In the genomic region with DNA sequence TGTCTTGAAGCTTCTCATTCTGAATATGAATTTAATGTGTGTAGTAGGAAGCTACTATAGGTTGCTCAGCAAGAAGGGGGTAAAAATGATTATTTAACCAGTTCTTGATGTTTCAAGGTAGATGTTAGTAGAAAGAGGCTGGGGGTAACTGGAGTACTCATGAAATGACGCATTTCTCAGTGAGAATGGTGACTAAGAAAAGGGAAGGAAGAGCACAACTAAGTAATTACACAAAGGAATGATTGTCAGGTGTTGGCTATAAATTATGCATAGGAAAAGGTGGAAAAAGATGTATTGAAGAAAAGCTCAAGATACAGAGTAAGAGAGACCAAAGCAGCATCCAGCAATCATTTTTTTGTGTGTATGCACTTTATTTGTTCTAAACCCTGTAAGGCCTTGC, we compare ENCODE assay signal across 13 cellular contexts. TPM values are rescaled to one million over a fixed set of nuclear protein-coding genes. Genes with fewer than 3 reads are reported as not detected.
DNase-seq lines count a peak whose midpoint lies in the region; ATAC-seq and TF ChIP-seq lines count a peak whose summit lies in the region.
"Had no signal": no experiment of that assay in that cellular context is flagged by ENCODE, and none has a peak within 500 bp of the region (broad histone marks: within the 10 kb centered on the region; RNA-seq: fewer than 3 reads in every experiment).

No MANE protein-coding gene starts in this region.

- H4K20me1 ChIP-seq in Loucy (ENCODE audit: insufficient read depth, low read length, poor library complexity, severe bottlenecking) = peaks cover 29% of the 10 kb centered on the region
- H4K20me1 ChIP-seq in neural progenitor cell (ENCODE audit: low read depth) = peaks cover 29% of the 10 kb centered on the region
- H4K20me1 ChIP-seq in hepatocyte (ENCODE audit: insufficient read depth, poor library complexity, severe bottlenecking) = no peaks in the 10 kb centered on the region

- peak overlapping the region; percentile 20 for H3K27ac Mint-ChIP-seq in activated CD8-positive, alpha-beta memory T cell treated with anti-CD3 and anti-CD28 coated beads, Interleukin-2, amount 10 ng/mL, durations not matched to agents 7 days and 5 days
- no peak overlapping the region for H3K27ac Mint-ChIP-seq in neural progenitor cell

- H3K27ac ChIP-seq in neural progenitor cell (peak overlapping the region; percentile 100), hepatocyte (no peak overlapping the region)

- H3K4me2 ChIP-seq in Loucy (ENCODE audit: low read depth, low read length, poor library complexity, severe bottlenecking) = peak overlapping the region; percentile 95
- peak overlapping the region; percentile 94 for H3K4me2 ChIP-seq in neural progenitor cell
- no peak overlapping the region for H3K4me2 ChIP-seq in hepatocyte

- H3K4me3 ChIP-seq in Loucy (ENCODE audit: low read length, poor library complexity, severe bottlenecking) (peak overlapping the region; percentile 89), adipocyte (ENCODE audit: low read length) (no peak overlapping the region), neural progenitor cell (peak overlapping the region; percentile 90), hepatocyte (no peak overlapping the region)

- H3K79me2 ChIP-seq in Loucy (ENCODE audit: insufficient read depth, low read length) (peaks cover 34% of the 10 kb centered on the region), neural progenitor cell (ENCODE audit: low read depth) (peaks cover 50% of the 10 kb centered on the region), hepatocyte (peaks cover 29% of the 10 kb centered on the region)

- CTCF ChIA-PET in activated CD8-positive, alpha-beta memory T cell treated with anti-CD3 and anti-CD28 coated beads, Interleukin-2, amount 10 ng/mL, durations not matched to agents 7 days and 5 days (lab: Charles Lee) = interaction anchor here (1.3 to 3.7 kb wide), 6 partner anchors 10 to 95 kb away, joined by 3 to 21 read pairs (median 7); a partner anchor contains a TSS

- no peak overlapping the region for H3K4me3 Mint-ChIP-seq in activated CD8-positive, alpha-beta memory T cell treated with anti-CD3 and anti-CD28 coated beads, Interleukin-2, amount 10 ng/mL, durations not matched to agents 7 days and 5 days
- peak overlapping the region; percentile 70 for H3K4me3 Mint-ChIP-seq in neural progenitor cell

- H3K9me2 ChIP-seq in Loucy (replicated peaks; ENCODE audit: low read depth, low read length) = no peaks in the 10 kb centered on the region
- no peaks in the 10 kb centered on the region for H3K9me2 ChIP-seq in hepatocyte (replicated peaks; ENCODE audit: insufficient read depth)

- DNase-seq in activated CD8-positive, alpha-beta memory T cell treated with anti-CD3 and anti-CD28 coated beads, Interleukin-2, amount 10 ng/mL, durations not matched to agents 7 days and 5 days = no peak
- DNase-seq in activated CD8-positive, alpha-beta memory T cell treated with anti-CD3 and anti-CD28 coated beads, Interleukin-2, amount 50 U/mL, for 4 hours = no peak
- DNase-seq in adipocyte (ENCODE audit: low read depth) (no peak), neural progenitor cell (ENCODE audit: low spot score) (no peak), hepatocyte (ENCODE audit: low spot score) (no peak), GF-D8 (lab: John Stamatoyannopoulos, UW) (no peak)
- DNase-seq: activated CD4-positive, alpha-beta T cell treated with anti-CD3 and anti-CD28 coated beads, Interleukin-2, amount 50 U/mL, for 1 hour; NCI-H187; nucleus accumbens; RPMI8226 had no signal

- no peaks in the 10 kb centered on the region for H3F3A ChIP-seq in Loucy (ENCODE audit: low read depth)
- H3F3A ChIP-seq in neural progenitor cell (ENCODE audit: low read depth) = peaks cover 38% of the 10 kb centered on the region

- WGBS in hepatocyte (ENCODE audit: low lambda C conversion rate, missing lambda C conversion rate) = 85% methylated on average over 1 of the region's 1 CpG

- H3K4me1 ChIP-seq in Loucy (ENCODE audit: insufficient read depth, low read length, poor library complexity, severe bottlenecking) = peaks cover 44% of the 10 kb centered on the region
- peaks cover 6% of the 10 kb centered on the region for H3K4me1 ChIP-seq in adipocyte (ENCODE audit: control insufficient read depth, insufficient read depth, low read length)
- peaks cover 43% of the 10 kb centered on the region for H3K4me1 ChIP-seq in neural progenitor cell
- H3K4me1 ChIP-seq in hepatocyte (ENCODE audit: insufficient read depth) = no peaks in the 10 kb centered on the region

- H2AFZ ChIP-seq in Loucy (ENCODE audit: low read length) (no peak overlapping the region), neural progenitor cell (replicated peaks) (no peak overlapping the region), hepatocyte (no peak overlapping the region)

- ATAC-seq in activated CD8-positive, alpha-beta memory T cell treated with anti-CD3 and anti-CD28 coated beads, Interleukin-2, amount 10 ng/mL, durations not matched to agents 7 days and 5 days = no peak
- no peak for ATAC-seq in HG03439 (IDR thresholded peaks at IDR 0.05; ENCODE audit: unreplicated experiment)
- ATAC-seq: stimulated activated effector memory CD8-positive, alpha-beta T cell treated with anti-CD3 and anti-CD28 coated beads, Interleukin-12 subunit alpha, Interleukin-12 subunit beta, amount 100 ng/mL, for 72 hours had no signal

- peaks cover 38% of the 10 kb centered on the region for H3K4me1 Mint-ChIP-seq in activated CD8-positive, alpha-beta memory T cell treated with anti-CD3 and anti-CD28 coated beads, Interleukin-2, amount 10 ng/mL, durations not matched to agents 7 days and 5 days
- peaks cover 41% of the 10 kb centered on the region for H3K4me1 Mint-ChIP-seq in neural progenitor cell

- H3K36me3 Mint-ChIP-seq in activated CD8-positive, alpha-beta memory T cell treated with anti-CD3 and anti-CD28 coated beads, Interleukin-2, amount 10 ng/mL, durations not matched to agents 7 days and 5 days = peaks cover 21% of the 10 kb centered on the region
- peaks cover 16% of the 10 kb centered on the region for H3K36me3 Mint-ChIP-seq in neural progenitor cell

- H3K9me3 ChIP-seq in Loucy (ENCODE audit: insufficient read depth, low read depth, low read length) = no peaks in the 10 kb centered on the region
- no peaks in the 10 kb centered on the region for H3K9me3 ChIP-seq in adipocyte (ENCODE audit: control insufficient read depth, low read length)
- no peaks in the 10 kb centered on the region for H3K9me3 ChIP-seq in neural progenitor cell (ENCODE audit: low read depth)
- no peaks in the 10 kb centered on the region for H3K9me3 ChIP-seq in hepatocyte (ENCODE audit: low read depth)

- H3K27me3 Mint-ChIP-seq in activated CD8-positive, alpha-beta memory T cell treated with anti-CD3 and anti-CD28 coated beads, Interleukin-2, amount 10 ng/mL, durations not matched to agents 7 days and 5 days = no peaks in the 10 kb centered on the region
- H3K27me3 Mint-ChIP-seq in neural progenitor cell (ENCODE audit: insufficient read depth, low read depth) = peaks cover 4% of the 10 kb centered on the region

- H3K27me3 ChIP-seq in Loucy (ENCODE audit: insufficient read depth, low read length, poor library complexity, severe bottlenecking) (peaks cover 4% of the 10 kb centered on the region), adipocyte (replicated peaks; ENCODE audit: control insufficient read depth, insufficient read depth, low read length) (no peaks in the 10 kb centered on the region), neural progenitor cell (no peaks in the 10 kb centered on the region), hepatocyte (no peaks in the 10 kb centered on the region)

- H3K36me3 ChIP-seq in Loucy (ENCODE audit: insufficient read depth, low read length) = no peaks in the 10 kb centered on the region; the same call in 1 of the 2 replicates
- no peaks in the 10 kb centered on the region for H3K36me3 ChIP-seq in adipocyte (ENCODE audit: control insufficient read depth, insufficient read depth, low read length, severe bottlenecking)
- H3K36me3 ChIP-seq in neural progenitor cell = peaks cover 19% of the 10 kb centered on the region
- no peaks in the 10 kb centered on the region for H3K36me3 ChIP-seq in hepatocyte (replicated peaks; ENCODE audit: insufficient read depth, low read depth)

- no peak for TF ChIP-seq CTCF in Loucy (conservative IDR thresholded peaks at IDR 0.05; ENCODE audit: low read length)
- no peak for TF ChIP-seq CTCF in neural progenitor cell (IDR thresholded peaks at IDR 0.05)
- TF ChIP-seq CTCF in hepatocyte (IDR thresholded peaks at IDR 0.05; ENCODE audit: poor library complexity) = no peak

- H3K9ac ChIP-seq in Loucy (ENCODE audit: low read depth, low read length, poor library complexity, severe bottlenecking) (peak overlapping the region; percentile 92), adipocyte (ENCODE audit: low read length) (peak overlapping the region; percentile 95), neural progenitor cell (no peak overlapping the region)

- H3K9me3 Mint-ChIP-seq in activated CD8-positive, alpha-beta memory T cell treated with anti-CD3 and anti-CD28 coated beads, Interleukin-2, amount 10 ng/mL, durations not matched to agents 7 days and 5 days (ENCODE audit: low read depth) = no peaks in the 10 kb centered on the region
- H3K9me3 Mint-ChIP-seq in neural progenitor cell = no peaks in the 10 kb centered on the region
- H3K9me3 Mint-ChIP-seq: stimulated activated effector memory CD8-positive, alpha-beta T cell treated with anti-CD3 and anti-CD28 coated beads, Interleukin-12 subunit alpha, Interleukin-12 subunit beta, amount 100 ng/mL, for 72 hours had no signal

RNA-seq across cellular contexts. Expression of a gene that starts 1.4 kb away (rescaled TPM):
- total RNA-seq in activated CD8-positive, alpha-beta memory T cell treated with anti-CD3 and anti-CD28 coated beads, Interleukin-2, amount 10 ng/mL, durations not matched to agents 7 days and 5 days = 100 to 1,000 TPM in 1 of 2 experiments, 10 to 100 TPM in 1; 92.6 to 126 TPM
- total RNA-seq in neural progenitor cell (ENCODE audit: low replicate concordance) (242 and 402 TPM in 2 replicates), hepatocyte (37.1 and 37.3 TPM in 2 replicates)
- 35.1 and 40.2 TPM in 2 replicates for polyA plus RNA-seq in hepatocyte

RNA-seq across cellular contexts. Expression of a gene that starts 40.6 kb away (rescaled TPM):
- 1 to 10 TPM; 2.5 to 2.9 TPM for total RNA-seq in activated CD8-positive, alpha-beta memory T cell treated with anti-CD3 and anti-CD28 coated beads, Interleukin-2, amount 10 ng/mL, durations not matched to agents 7 days and 5 days
- total RNA-seq in neural progenitor cell (ENCODE audit: low replicate concordance) (6.1 and 9.3 TPM in 2 replicates), hepatocyte (2.9 and 3.3 TPM in 2 replicates)
- 0.73 and 2.2 TPM in 2 replicates for polyA plus RNA-seq in hepatocyte

Comparison
In these comparisons a context has a peak if more than half of its experiments do, and no peak if none do; other contexts are left out.
1. H3K4me3 ChIP-seq: peak in Loucy (single experiment) and neural progenitor cell (single experiment); none in adipocyte (single experiment) and hepatocyte (single experiment).